ENCODE assay signal across 10 cellular contexts in the genomic region with DNA sequence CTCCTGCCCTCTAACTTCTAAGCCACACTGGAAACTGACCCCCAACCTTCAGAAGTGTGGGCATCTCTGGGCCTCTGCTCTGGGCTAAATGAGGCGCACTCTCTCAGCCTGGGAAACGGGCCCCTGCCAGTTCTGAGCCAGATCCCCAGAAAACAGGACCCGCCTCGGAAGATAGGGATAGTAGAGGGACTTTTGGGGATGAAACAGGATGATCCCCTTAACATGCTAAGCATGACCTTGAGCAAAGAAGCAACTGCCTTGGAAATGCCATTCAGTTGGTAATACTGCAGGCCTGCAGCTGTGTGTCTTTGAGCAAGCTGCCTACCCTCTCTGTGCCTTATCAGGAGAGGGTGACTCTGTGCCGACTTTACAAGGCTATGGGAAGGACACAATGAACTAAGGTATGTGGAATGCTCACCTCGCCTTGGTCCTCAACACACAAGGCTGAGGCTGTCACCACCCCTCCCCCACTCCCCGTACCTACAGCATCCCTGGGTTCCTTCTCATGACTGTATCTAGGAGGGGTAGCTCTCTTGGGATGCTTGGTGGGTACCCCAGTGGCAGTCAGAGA. TPM values are rescaled to one million over a fixed set of nuclear protein-coding genes. Genes with fewer than 3 reads are reported as not detected.
DNase-seq lines count a peak whose midpoint lies in the region; ATAC-seq and TF ChIP-seq lines count a peak whose summit lies in the region.
"Had no signal": no experiment of that assay in that cellular context is flagged by ENCODE, and none has a peak within 500 bp of the region (broad histone marks: within the 10 kb centered on the region; RNA-seq: fewer than 3 reads in every experiment).

No MANE protein-coding gene starts in this region.

- CTCF ChIA-PET in HCT116 (lab: Charles Lee): interaction anchor here (1.1 kb wide), 1 partner anchor 14 kb away, joined by 4 read pairs; no protein-coding TSS in a partner anchor
- CTCF ChIA-PET in activated CD4-positive, alpha-beta memory T cell treated with anti-CD3 and anti-CD28 coated beads, Interleukin-2, amount 10 ng/mL, durations not matched to agents 7 days and 5 days (lab: Charles Lee): no interaction called here

- intact Hi-C loops in HCT116 (cut with micrococcal nuclease): loop anchor here (10.0 kb wide), 1 partner anchor 231 kb away; no protein-coding TSS in a partner anchor

- TF ChIP-seq CTCF in HCT116 (IDR thresholded peaks at IDR 0.05 in 2 of 3, conservative IDR thresholded peaks at IDR 0.05 in 1 of 3; ENCODE audit: borderline replicate concordance in 1 of 3, insufficient read depth in 1 of 3, low read depth in 2 of 3, low read length in 2 of 3) (no peak), BE2C (IDR thresholded peaks at IDR 0.05; ENCODE audit: low read depth, low read length) (no peak), GM10266 (IDR thresholded peaks at IDR 0.05; ENCODE audit: control insufficient read depth, insufficient read depth, low read depth, missing control alignments) (no peak)

- H3K9me3 ChIP-seq in HCT116 (ENCODE audit: control insufficient read depth in 1 of 2, insufficient read depth in 1 of 2, low read depth in 1 of 2, low read length in 2 of 2) (no peaks in the 10 kb centered on the region), skeletal muscle tissue (ENCODE audit: control insufficient read depth in 3 of 3, low read length in 3 of 3) (no peaks in the 10 kb centered on the region), BE2C (no peaks in the 10 kb centered on the region)

- DNase-seq in HCT116 (ENCODE audit: low read depth, low spot score) (no peak), iPS-NIHi11 (ENCODE audit: low spot score) (peak; percentile 57), BE2C (no peak), GM10266 (ENCODE audit: extremely low spot score) (no peak)
- no peak for DNase-seq in activated CD4-positive, alpha-beta memory T cell treated with anti-CD3 and anti-CD28 coated beads, Interleukin-2, amount 10 ng/mL, durations not matched to agents 7 days and 5 days
- DNase-seq: activated naive CD4-positive, alpha-beta T cell treated with anti-CD3 and anti-CD28 coated beads for 36 hours; nephron progenitor cell had no signal

- H3K36me3 Mint-ChIP-seq in activated CD4-positive, alpha-beta memory T cell treated with anti-CD3 and anti-CD28 coated beads, Interleukin-2, amount 10 ng/mL, durations not matched to agents 7 days and 5 days (ENCODE audit: low read depth): no peaks in the 10 kb centered on the region

- H3K4me3 Mint-ChIP-seq in activated CD4-positive, alpha-beta memory T cell treated with anti-CD3 and anti-CD28 coated beads, Interleukin-2, amount 10 ng/mL, durations not matched to agents 7 days and 5 days: no peak overlapping the region
- H3K4me3 Mint-ChIP-seq: activated naive CD4-positive, alpha-beta T cell treated with anti-CD3 and anti-CD28 coated beads for 36 hours; nephron progenitor cell had no signal

- H2AFZ ChIP-seq in HCT116 (ENCODE audit: low read depth, low read length, poor library complexity, severe bottlenecking): no peak overlapping the region

- no peak for TF ChIP-seq POLR2A in HCT116 (IDR thresholded peaks at IDR 0.05; ENCODE audit: borderline replicate concordance, extremely low read depth, insufficient read depth, insufficient read length)

- RAD21 ChIA-PET in HCT116 (lab: Charles Lee; ENCODE audit: low non-redundant PET in 1 of 2, low total read pairs in 2 of 2, uncharacterized antibody in 2 of 2, unreplicated experiment in 2 of 2): no interaction called here

- peak overlapping the region; percentile 54 for H3K9ac ChIP-seq in HCT116 (ENCODE audit: low read length)
- H3K9ac ChIP-seq in skeletal muscle tissue (ENCODE audit: low read depth in 1 of 3, low read length in 3 of 3): peak overlapping the region in 2 of 3 donors; percentile 36 to 57

- H3K27ac Mint-ChIP-seq in activated CD4-positive, alpha-beta memory T cell treated with anti-CD3 and anti-CD28 coated beads, Interleukin-2, amount 10 ng/mL, durations not matched to agents 7 days and 5 days: no peak overlapping the region
- H3K27ac Mint-ChIP-seq: activated naive CD4-positive, alpha-beta T cell treated with anti-CD3 and anti-CD28 coated beads for 36 hours; nephron progenitor cell had no signal

- POLR2A ChIA-PET in HCT116 (lab: Charles Lee): no interaction called here
- POLR2A ChIA-PET in activated CD4-positive, alpha-beta memory T cell treated with anti-CD3 and anti-CD28 coated beads, Interleukin-2, amount 10 ng/mL, durations not matched to agents 7 days and 5 days (lab: Charles Lee): no interaction called here

- BruUV-seq in HCT116 (replicated peaks; lab: Mats Ljungman, UMichigan): no TSS peak

- H3K27ac ChIP-seq in HCT116 (ENCODE audit: low read depth, low read length): peak overlapping the region; percentile 62
- H3K27ac ChIP-seq in angular gyrus (ENCODE audit: low read depth, low read length): peak overlapping the region; percentile 81
- peak overlapping the region; percentile 68 for H3K27ac ChIP-seq in skeletal muscle tissue (ENCODE audit: low read depth, low read length)

- no peaks in the 10 kb centered on the region for H3K9me3 Mint-ChIP-seq in activated CD4-positive, alpha-beta memory T cell treated with anti-CD3 and anti-CD28 coated beads, Interleukin-2, amount 10 ng/mL, durations not matched to agents 7 days and 5 days
- H3K9me3 Mint-ChIP-seq: activated naive CD4-positive, alpha-beta T cell treated with anti-CD3 and anti-CD28 coated beads for 36 hours; nephron progenitor cell had no signal

- H3K79me2 ChIP-seq in HCT116 (ENCODE audit: insufficient read depth, low read length): peaks cover 88% of the 10 kb centered on the region

- H4K20me1 ChIP-seq in HCT116 (ENCODE audit: insufficient read depth): peaks cover 7% of the 10 kb centered on the region; the same call in 1 of the 2 replicates

- no peaks in the 10 kb centered on the region for H3K36me3 ChIP-seq in HCT116 (ENCODE audit: control insufficient read depth in 1 of 2, insufficient read depth in 2 of 2, low read length in 2 of 2)
- H3K36me3 ChIP-seq in skeletal muscle tissue (ENCODE audit: control insufficient read depth in 3 of 3, insufficient read depth in 3 of 3, low read length in 3 of 3): peaks cover 0 to 8% (median 3%) of the 10 kb centered on the region in 3 donors
- peaks cover 11% of the 10 kb centered on the region for H3K36me3 ChIP-seq in BE2C

- peak overlapping the region; percentile 77 for H3K4me2 ChIP-seq in HCT116 (ENCODE audit: low read length)

- H3K27me3 Mint-ChIP-seq in activated CD4-positive, alpha-beta memory T cell treated with anti-CD3 and anti-CD28 coated beads, Interleukin-2, amount 10 ng/mL, durations not matched to agents 7 days and 5 days: no peaks in the 10 kb centered on the region

- peaks cover 81 to 91% of the 10 kb centered on the region in 2 experiments for H3K4me1 ChIP-seq in HCT116 (ENCODE audit: control insufficient read depth in 1 of 2, insufficient read depth in 2 of 2, low read length in 2 of 2)
- peaks cover 73 to 94% (median 88%) of the 10 kb centered on the region in 3 donors for H3K4me1 ChIP-seq in skeletal muscle tissue (ENCODE audit: control insufficient read depth in 3 of 3, insufficient read depth in 3 of 3, low read length in 3 of 3)
- H3K4me1 ChIP-seq in BE2C: peaks cover 29% of the 10 kb centered on the region

- H3K27me3 ChIP-seq in HCT116 (ENCODE audit: insufficient read depth, low read length) (no peaks in the 10 kb centered on the region), skeletal muscle tissue (ENCODE audit: control insufficient read depth in 3 of 3, insufficient read depth in 3 of 3, low read length in 3 of 3) (no peaks in the 10 kb centered on the region), BE2C (no peaks in the 10 kb centered on the region)

- TF ChIP-seq RAD21 in HCT116 (IDR thresholded peaks at IDR 0.05; ENCODE audit: low read depth): no peak

- H3K9me2 ChIP-seq in HCT116 (ENCODE audit: insufficient read depth): no peaks in the 10 kb centered on the region

- H3K4me3 ChIP-seq in HCT116 (replicated peaks in 1 of 2; ENCODE audit: low read depth in 1 of 2, low read length in 2 of 2): peak overlapping the region; percentile 2 to 46
- H3K4me3 ChIP-seq in skeletal muscle tissue (ENCODE audit: low read length in 3 of 3): peak overlapping the region in 1 of 3 donors; percentile 38
- H3K4me3 ChIP-seq in BE2C (ENCODE audit: low read depth, low read length): no peak overlapping the region

- H3K4me1 Mint-ChIP-seq in activated CD4-positive, alpha-beta memory T cell treated with anti-CD3 and anti-CD28 coated beads, Interleukin-2, amount 10 ng/mL, durations not matched to agents 7 days and 5 days: no peaks in the 10 kb centered on the region

- peak; percentile 23 for ATAC-seq in HCT116
- ATAC-seq in HG03565 (IDR thresholded peaks at IDR 0.05; ENCODE audit: unreplicated experiment): no peak

TF ChIP-seq in HCT116, 20 proteins besides CTCF, POLR2A, EP300 and RAD21 (continues in another document):
- TF ChIP-seq SIN3A (IDR thresholded peaks at IDR 0.05; ENCODE audit: low read depth): no peak
- no peak for TF ChIP-seq CBX3 (IDR thresholded peaks at IDR 0.05; ENCODE audit: low read depth)
- no peak for TF ChIP-seq ZNF274 (IDR thresholded peaks at IDR 0.05; ENCODE audit: low read depth, low read length)
- TF ChIP-seq, protein P1, sequence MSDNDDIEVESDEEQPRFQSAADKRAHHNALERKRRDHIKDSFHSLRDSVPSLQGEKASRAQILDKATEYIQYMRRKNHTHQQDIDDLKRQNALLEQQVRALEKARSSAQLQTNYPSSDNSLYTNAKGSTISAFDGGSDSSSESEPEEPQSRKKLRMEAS (IDR thresholded peaks at IDR 0.05): no peak
- no peak for TF ChIP-seq ELF1 (IDR thresholded peaks at IDR 0.05; ENCODE audit: borderline replicate concordance, low read depth)
- TF ChIP-seq EZH2 (IDR thresholded peaks at IDR 0.05): no peak
- no peak for TF ChIP-seq CEBPB (IDR thresholded peaks at IDR 0.05; ENCODE audit: low read depth)
- no peak for TF ChIP-seq YY1 (IDR thresholded peaks at IDR 0.05; ENCODE audit: extremely low read depth, insufficient replicate concordance, low read depth, low read length)
- TF ChIP-seq, protein P2, sequence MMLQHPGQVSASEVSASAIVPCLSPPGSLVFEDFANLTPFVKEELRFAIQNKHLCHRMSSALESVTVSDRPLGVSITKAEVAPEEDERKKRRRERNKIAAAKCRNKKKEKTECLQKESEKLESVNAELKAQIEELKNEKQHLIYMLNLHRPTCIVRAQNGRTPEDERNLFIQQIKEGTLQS (IDR thresholded peaks at IDR 0.05): no peak

RNA-seq across cellular contexts. Expression of a gene that starts 54.0 kb away (rescaled TPM):
- total RNA-seq in HCT116 (2021; ENCODE audit: unreplicated experiment): 153 TPM
- polyA plus RNA-seq in HCT116 (2012): 84.8 and 92.4 TPM in 2 replicates
- 32.9 TPM for total RNA-seq in skeletal muscle tissue
- 138 TPM for polyA plus RNA-seq in BE2C (2012; ENCODE audit: insufficient read depth, insufficient read length, low read depth)
- 10 to 100 TPM; 88.9 to 90.8 TPM for total RNA-seq in activated CD4-positive, alpha-beta memory T cell treated with anti-CD3 and anti-CD28 coated beads, Interleukin-2, amount 10 ng/mL, durations not matched to agents 7 days and 5 days
